Comparison of ENCODE assay signal across 32 cellular contexts in genomic region chr2:161771148-161771547, GRCh38.
DNase-seq lines count a peak whose midpoint lies in the region; ATAC-seq, FAIRE-seq and TF ChIP-seq lines count a peak whose summit lies in the region.
"Had no signal": no experiment of that assay in that cellular context is flagged by ENCODE, and none has a peak within 500 bp of the region (broad histone marks: within the 10 kb centered on the region; RNA-seq: fewer than 3 reads in every experiment).

No MANE protein-coding gene starts in this region.

- H2AK5ac ChIP-seq in neuronal stem cell (ENCODE audit: low read depth, low read length) = no peak overlapping the region

- H3K18ac ChIP-seq in neuronal stem cell (ENCODE audit: low read length) = no peak overlapping the region

- peak overlapping the region; percentile 72 for H4K91ac ChIP-seq in neuronal stem cell (ENCODE audit: low read depth, low read length, poor library complexity)

- H3K9ac ChIP-seq in neural cell (ENCODE audit: low read length) (no peak overlapping the region), neuronal stem cell (ENCODE audit: low read depth, low read length, poor library complexity) (no peak overlapping the region)
- H3K9ac ChIP-seq: BLaER1; BLaER1 treated with 17β-estradiol and CSF1 and Interleukin-3, amounts not matched to agents 10 nM and 100 nM had no signal

- no peak overlapping the region for H3K4me3 ChIP-seq in neural cell (ENCODE audit: low read length)
- H3K4me3 ChIP-seq in neuronal stem cell (ENCODE audit: low read length in 2 of 2) = no peak overlapping the region
- H3K4me3 ChIP-seq in HAP-1 = no peak overlapping the region
- H3K4me3 ChIP-seq: A549; BLaER1; BLaER1 treated with 17β-estradiol and CSF1 and Interleukin-3, amounts not matched to agents 10 nM and 100 nM had no signal

- H4K8ac ChIP-seq in neuronal stem cell (ENCODE audit: low read depth, low read length) = no peak overlapping the region

- TF ChIP-seq EP300 in neural cell (conservative IDR thresholded peaks at IDR 0.05; ENCODE audit: poor library complexity, severe bottlenecking) = peak; percentile 82

- H2BK5ac ChIP-seq in neuronal stem cell (ENCODE audit: low read length) = no peak overlapping the region

- FAIRE-seq in D721Med (lab: Jason Lieb, UNC) = peak; percentile 63
- FAIRE-seq: A204.1, A549 had no signal

- no CpG with 5 or more reads among the region's 1 CpG for WGBS in neuronal stem cell (ENCODE audit: extremely low coverage in 2 of 2, insufficient read length in 2 of 2, insufficient replicate concordance in 1 of 2), 2 donors

- H3K4me2 ChIP-seq in neural cell (ENCODE audit: low read length) (no peak overlapping the region), neuronal stem cell (ENCODE audit: insufficient read depth, low read length, poor library complexity, severe bottlenecking) (no peak overlapping the region)
- H3K4me2 ChIP-seq: A549; BLaER1; BLaER1 treated with 17β-estradiol and CSF1 and Interleukin-3, amounts not matched to agents 10 nM and 100 nM had no signal

- DNase-seq in D721Med (ENCODE audit: insufficient read length, low spot score) (no peak), neuronal stem cell (ENCODE audit: low spot score) (no peak), NCI-H524 treated with DMSO at 0.1 percent for 48 hours (lab: John Stamatoyannopoulos, UW) (no peak), HAP-1 (ENCODE audit: low spot score in 2 of 2) (no peak)
- DNase-seq: 8988T; ACHN; AML-193; BE2C; C1 segment of cervical spinal cord; Caco-2; Calu3; CD4-positive, alpha-beta memory T cell; CD4-positive, alpha-beta T cell; CD4-positive, CD25-positive, alpha-beta regulatory T cell; CD8-positive, alpha-beta memory T cell; CD8-positive, alpha-beta T cell; COR-L47; DMS 273 treated with DMSO at 0.1 percent for 48 hours; DMS153; DMS53; DMS79; DMS79 treated with DMSO at 0.1 percent for 48 hours; DND-41; EL had no signal

- no peaks in the 10 kb centered on the region for H3K79me1 ChIP-seq in neuronal stem cell (ENCODE audit: low read depth, low read length)

- no peak overlapping the region for H3K14ac ChIP-seq in neuronal stem cell (ENCODE audit: low read length)

- in situ Hi-C loops in HAP-1 (cut with MboI; ENCODE audit: low sequenced_read_pairs) = no loop called here

- no peaks in the 10 kb centered on the region for H3K9me2 ChIP-seq in neural cell (ENCODE audit: insufficient read depth, low read length)

- TF ChIP-seq RAD21 in neural cell (conservative IDR thresholded peaks at IDR 0.05) = no peak

- H3K27ac ChIP-seq in neural cell (ENCODE audit: low read length) (no peak overlapping the region), neuronal stem cell (replicated peaks; ENCODE audit: low read length) (no peak overlapping the region)
- H3K27ac ChIP-seq: 22Rv1; A549; BLaER1; BLaER1 treated with 17β-estradiol and CSF1 and Interleukin-3, amounts not matched to agents 10 nM and 100 nM; C4-2B had no signal

- H3K23ac ChIP-seq in neuronal stem cell (ENCODE audit: low read depth, low read length, poor library complexity) = no peak overlapping the region

- H3K4me1 ChIP-seq in neuronal stem cell (ENCODE audit: control insufficient read depth in 2 of 2, insufficient read depth in 1 of 2, low read depth in 1 of 2, low read length in 2 of 2) (no peaks in the 10 kb centered on the region), HAP-1 (no peaks in the 10 kb centered on the region)
- H3K4me1 ChIP-seq: A549; BE2C; BLaER1; BLaER1 treated with 17β-estradiol and CSF1 and Interleukin-3, amounts not matched to agents 10 nM and 100 nM; Caco-2 had no signal

- H4K20me1 ChIP-seq in neural cell (ENCODE audit: insufficient read depth) = no peaks in the 10 kb centered on the region
- H4K20me1 ChIP-seq: BLaER1; BLaER1 treated with 17β-estradiol and CSF1 and Interleukin-3, amounts not matched to agents 10 nM and 100 nM had no signal

- no peaks in the 10 kb centered on the region for H3K79me2 ChIP-seq in neural cell (replicated peaks; ENCODE audit: insufficient read depth, low read length)

- H2AFZ ChIP-seq in neural cell (ENCODE audit: low read depth, low read length) (no peak overlapping the region), neuronal stem cell (ENCODE audit: low read length) (no peak overlapping the region)

- H2BK15ac ChIP-seq in neuronal stem cell (ENCODE audit: low read length) = no peak overlapping the region

- ATAC-seq in HG03432 (IDR thresholded peaks at IDR 0.05; ENCODE audit: unreplicated experiment) = no peak
- ATAC-seq: A549; CD8-positive, alpha-beta T cell had no signal

- TF ChIP-seq CTCF in D721Med (IDR thresholded peaks at IDR 0.05; ENCODE audit: insufficient read depth, missing control alignments) (no peak), neural cell (IDR thresholded peaks at IDR 0.05; ENCODE audit: poor library complexity, severe bottlenecking) (no peak)

- H3K4ac ChIP-seq in neuronal stem cell (ENCODE audit: low read length) = no peak overlapping the region

- H3K9me3 ChIP-seq in neural cell (ENCODE audit: low read length) (no peaks in the 10 kb centered on the region), neuronal stem cell (replicated peaks in 1 of 2; ENCODE audit: control insufficient read depth in 2 of 2, insufficient read depth in 1 of 2, low read depth in 1 of 2, low read length in 2 of 2) (no peaks in the 10 kb centered on the region), HAP-1 (no peaks in the 10 kb centered on the region)
- H3K9me3 ChIP-seq: A549; BE2C; BLaER1; BLaER1 treated with 17β-estradiol and CSF1 and Interleukin-3, amounts not matched to agents 10 nM and 100 nM; Caco-2 had no signal

- H3K27me3 ChIP-seq in neural cell (ENCODE audit: insufficient read depth, low read depth, low read length) (no peaks in the 10 kb centered on the region), neuronal stem cell (ENCODE audit: control insufficient read depth in 3 of 3, insufficient read depth in 3 of 3, low read depth in 1 of 3, low read length in 3 of 3) (no peaks in the 10 kb centered on the region), HAP-1 (ENCODE audit: low read depth) (no peaks in the 10 kb centered on the region)
- H3K27me3 ChIP-seq: BE2C; BLaER1; BLaER1 treated with 17β-estradiol and CSF1 and Interleukin-3, amounts not matched to agents 10 nM and 100 nM had no signal

- no peak overlapping the region for H2BK12ac ChIP-seq in neuronal stem cell (ENCODE audit: low read length)

- no peaks in the 10 kb centered on the region for H3K36me3 ChIP-seq in neural cell (ENCODE audit: insufficient read depth, low read length)
- no peaks in the 10 kb centered on the region for H3K36me3 ChIP-seq in neuronal stem cell (replicated peaks in 1 of 2; ENCODE audit: control insufficient read depth in 2 of 2, insufficient read depth in 2 of 2, low read length in 2 of 2)
- no peaks in the 10 kb centered on the region for H3K36me3 ChIP-seq in HAP-1 (replicated peaks)
- H3K36me3 ChIP-seq: BE2C; BLaER1; BLaER1 treated with 17β-estradiol and CSF1 and Interleukin-3, amounts not matched to agents 10 nM and 100 nM had no signal

- no peaks in the 10 kb centered on the region for H3F3A ChIP-seq in neural cell (ENCODE audit: insufficient read depth, low read length, poor library complexity, severe bottlenecking)

- no peak overlapping the region for H2BK120ac ChIP-seq in neuronal stem cell (ENCODE audit: low read depth, low read length)

TF ChIP-seq in neural cell, 6 proteins besides CTCF, POLR2A, EP300 and RAD21:
- no peak for TF ChIP-seq TAF1 (IDR thresholded peaks at IDR 0.05; ENCODE audit: low read depth)
- peak; percentile 68 for TF ChIP-seq POLR2AphosphoS5 (IDR thresholded peaks at IDR 0.05)
- TF ChIP-seq REST (IDR thresholded peaks at IDR 0.05; ENCODE audit: borderline replicate concordance) = no peak
TF ChIP-seq in neural cell: peak in this region for 1.
